8 cellular contexts compared by ENCODE assay signal in genomic region chr3:57596495-57597239, GRCh38. TPM values are rescaled to one million over a fixed set of nuclear protein-coding genes. Genes with fewer than 3 reads are reported as not detected.
DNase-seq lines count a peak whose midpoint lies in the region; ATAC-seq and TF ChIP-seq lines count a peak whose summit lies in the region.

No MANE protein-coding gene starts in this region.

- H3K27me3 ChIP-seq in Peyer's patch = no peaks in the 10 kb centered on the region

- peaks cover 0 to 41% (median 5%) of the 10 kb centered on the region in 4 donors for H3K4me1 ChIP-seq in Peyer's patch

- no peaks in the 10 kb centered on the region for H3K27me3 Mint-ChIP-seq in nephron (ENCODE audit: low read depth)

- H3K36me3 Mint-ChIP-seq in nephron (ENCODE audit: low read depth) = peaks cover 15% of the 10 kb centered on the region

- H3K9me3 Mint-ChIP-seq in nephron = no peaks in the 10 kb centered on the region

- ATAC-seq in HG03039 (IDR thresholded peaks at IDR 0.05; ENCODE audit: unreplicated experiment) (peak; percentile 5), HG03565 (IDR thresholded peaks at IDR 0.05; ENCODE audit: unreplicated experiment) (no peak)

- no peak for TF ChIP-seq CTCF in GM12865 (IDR thresholded peaks at IDR 0.05; ENCODE audit: insufficient read depth, low read depth, low read length, missing control alignments)
- no peak for TF ChIP-seq CTCF in Peyer's patch (IDR thresholded peaks at IDR 0.05)
- TF ChIP-seq CTCF in fibroblast of the aortic adventitia (IDR thresholded peaks at IDR 0.05; ENCODE audit: insufficient read depth, low read length) = no peak
- TF ChIP-seq CTCF in nephron (IDR thresholded peaks at IDR 0.05; ENCODE audit: unreplicated experiment in 3 of 3) = no peak

- TF ChIP-seq POLR2A in Peyer's patch (IDR thresholded peaks at IDR 0.05) = peak; percentile 22 to 56

- H3K27ac Mint-ChIP-seq in nephron = peak overlapping the region; percentile 91 to 99 (median 98)

- H3K4me3 Mint-ChIP-seq in nephron = peak overlapping the region; percentile 92 to 97 (median 94)

- peak overlapping the region; percentile 95 to 100 (median 96) for H3K27ac ChIP-seq in Peyer's patch

- peaks cover 47% of the 10 kb centered on the region for H3K4me1 Mint-ChIP-seq in nephron

- DNase-seq in GM12865 (ENCODE audit: low read depth) (peak; percentile 68), Peyer's patch (peak; percentile 73 to 89 (median 83)), fibroblast of the aortic adventitia (ENCODE audit: low read depth) (peak; percentile 91)
- peak; percentile 52 for DNase-seq in activated effector memory CD4-positive, alpha-beta T cell treated with Interleukin-2 at 50 U/mL for 16 hours
- DNase-seq in stimulated activated naive CD4-positive, alpha-beta T cell treated with Interleukin-2 at 50 U/mL for 16 hours (lab: John Stamatoyannopoulos, UW) = peak; percentile 59

- no peaks in the 10 kb centered on the region for H3K36me3 ChIP-seq in Peyer's patch

- no peaks in the 10 kb centered on the region for H3K9me3 ChIP-seq in Peyer's patch

- H3K4me3 ChIP-seq in GM12865 (ENCODE audit: low read depth, low read length) (peak overlapping the region; percentile 90), Peyer's patch (peak overlapping the region; percentile 64 to 95 (median 76)), fibroblast of the aortic adventitia (ENCODE audit: low read depth, low read length) (peak overlapping the region; percentile 100)

RNA-seq across cellular contexts. Expression of gene ARF4, which starts 0.5 kb away (rescaled TPM):
- total RNA-seq in Peyer's patch = 100 to 1,000 TPM in 1 of 4 donors, 10 to 100 TPM in 3; 35.4 to 128 (median 82.9) TPM
- 86.7 and 417 TPM in 2 replicates for total RNA-seq in fibroblast of the aortic adventitia (ENCODE audit: low replicate concordance)

RNA-seq across cellular contexts. Expression of gene PDE12, which starts 40.6 kb away (rescaled TPM):
- total RNA-seq in Peyer's patch (10 to 100 TPM; 16.5 to 25.9 (median 22.2) TPM), fibroblast of the aortic adventitia (ENCODE audit: low replicate concordance) (10.4 and 21.0 TPM in 2 replicates)

RNA-seq across cellular contexts. Expression of gene DNAH12, which starts 52.5 kb away (rescaled TPM):
- under 1 TPM in 2 of 4 donors, not detected in 2; 0.13 to 0.35 TPM for total RNA-seq in Peyer's patch
- total RNA-seq in fibroblast of the aortic adventitia (ENCODE audit: low replicate concordance) = 0.09 and 0.25 TPM in 2 replicates
